8 cellular contexts compared by ENCODE assay signal in genomic region chr12:69254046-69254445, GRCh38. TPM values are rescaled to one million over a fixed set of nuclear protein-coding genes. Genes with fewer than 3 reads are reported as not detected.
DNase-seq lines count a peak whose midpoint lies in the region; ATAC-seq, FAIRE-seq and TF ChIP-seq lines count a peak whose summit lies in the region.

No MANE protein-coding gene starts in this region.

- POLR2A ChIA-PET in Caco-2 (lab: Charles Lee) = interaction anchor here (1.0 kb wide), 1 partner anchor 79 kb away, joined by 3 read pairs; no protein-coding TSS in a partner anchor
- POLR2A ChIA-PET in endothelial cell of umbilical vein (lab: Charles Lee) = no interaction called here

- H3K4me3 Mint-ChIP-seq in Caco-2 (ENCODE audit: unreplicated experiment) = no peak overlapping the region
- H3K4me3 Mint-ChIP-seq in natural killer cell treated with Interleukin-12 subunit alpha and Interleukin-12 subunit beta and Interleukin-15 and Interleukin-18, amount 100 ng/mL, for 72 hours = no peak overlapping the region

- peaks cover 59% of the 10 kb centered on the region for H3K79me2 ChIP-seq in endothelial cell of umbilical vein (ENCODE audit: control insufficient read depth, insufficient read depth, low read length)

- BruUV-seq in Caco-2 (replicated peaks; lab: Mats Ljungman, UMichigan) (no TSS peak), endothelial cell of umbilical vein (replicated peaks; lab: Mats Ljungman, UMichigan) (no TSS peak)

- H3K36me3 Mint-ChIP-seq in Caco-2 (ENCODE audit: insufficient read depth, unreplicated experiment) = peaks cover 69% of the 10 kb centered on the region
- H3K36me3 Mint-ChIP-seq in natural killer cell treated with Interleukin-12 subunit alpha and Interleukin-12 subunit beta and Interleukin-15 and Interleukin-18, amount 100 ng/mL, for 72 hours = peaks cover 12% of the 10 kb centered on the region

- H3K27me3 ChIP-seq in Caco-2 (replicated peaks; ENCODE audit: control insufficient read depth, insufficient read depth, low read length) = no peaks in the 10 kb centered on the region
- no peaks in the 10 kb centered on the region for H3K27me3 ChIP-seq in endothelial cell of umbilical vein (ENCODE audit: control insufficient read depth in 2 of 2, insufficient read depth in 2 of 2, low read length in 2 of 2)

- H4K20me1 ChIP-seq in endothelial cell of umbilical vein (replicated peaks; ENCODE audit: control insufficient read depth, extremely low read depth, insufficient read depth, low read length) = peaks cover 6% of the 10 kb centered on the region

- no peaks in the 10 kb centered on the region for H3K9me1 ChIP-seq in endothelial cell of umbilical vein (replicated peaks; ENCODE audit: control insufficient read depth, extremely low read depth, insufficient read depth, low read length)

- H3K27ac Mint-ChIP-seq in Caco-2 (ENCODE audit: unreplicated experiment) = no peak overlapping the region
- no peak overlapping the region for H3K27ac Mint-ChIP-seq in natural killer cell treated with Interleukin-12 subunit alpha and Interleukin-12 subunit beta and Interleukin-15 and Interleukin-18, amount 100 ng/mL, for 72 hours

- no peak overlapping the region for H3K4me2 ChIP-seq in endothelial cell of umbilical vein (ENCODE audit: insufficient read depth, low read length)

- no peak overlapping the region for H3K9ac ChIP-seq in endothelial cell of umbilical vein (replicated peaks; ENCODE audit: extremely low read depth, insufficient read depth, low read length)

- H3K4me1 Mint-ChIP-seq in Caco-2 (ENCODE audit: low read depth, unreplicated experiment) = peaks cover 17% of the 10 kb centered on the region
- peaks cover 25 to 40% of the 10 kb centered on the region in 2 donors for H3K4me1 Mint-ChIP-seq in natural killer cell treated with Interleukin-12 subunit alpha and Interleukin-12 subunit beta and Interleukin-15 and Interleukin-18, amount 100 ng/mL, for 72 hours (ENCODE audit: low read depth in 2 of 2)

- FAIRE-seq in endothelial cell of umbilical vein (lab: Jason Lieb, UNC) = peak; percentile 69

- H3K9me3 Mint-ChIP-seq in Caco-2 (ENCODE audit: unreplicated experiment) = no peaks in the 10 kb centered on the region
- H3K9me3 Mint-ChIP-seq in natural killer cell treated with Interleukin-12 subunit alpha and Interleukin-12 subunit beta and Interleukin-15 and Interleukin-18, amount 100 ng/mL, for 72 hours = no peaks in the 10 kb centered on the region

- TF ChIP-seq CTCF in Caco-2 (IDR thresholded peaks at IDR 0.05; ENCODE audit: insufficient read depth in 1 of 2, low read depth in 1 of 2, low read length in 1 of 2, severe bottlenecking in 1 of 2, unreplicated experiment in 1 of 2) = peak; percentile 55
- TF ChIP-seq CTCF in endothelial cell of umbilical vein (IDR thresholded peaks at IDR 0.05; ENCODE audit: extremely low read depth in 1 of 2, insufficient read depth in 1 of 2, low read depth in 1 of 2, low read length in 2 of 2) = peak; percentile 45 to 50

- no peak overlapping the region for H3K4me3 ChIP-seq in Caco-2 (ENCODE audit: low read depth, low read length)
- H3K4me3 ChIP-seq in endothelial cell of umbilical vein (replicated peaks in 1 of 3; ENCODE audit: insufficient read depth in 1 of 3, low read depth in 1 of 3, low read length in 3 of 3) = no peak overlapping the region

- ATAC-seq in GM18858 (IDR thresholded peaks at IDR 0.05; ENCODE audit: unreplicated experiment) (peak; percentile 53), HG03442 (IDR thresholded peaks at IDR 0.05; ENCODE audit: unreplicated experiment) (peak; percentile 69)
- ATAC-seq in natural killer cell treated with Interleukin-12 subunit alpha and Interleukin-12 subunit beta and Interleukin-15 and Interleukin-18, amount 100 ng/mL, for 72 hours = peak; percentile 62 to 68

- peak overlapping the region; percentile 71 for H3K27ac ChIP-seq in endothelial cell of umbilical vein (ENCODE audit: insufficient read depth, low read depth, low read length)

- H3K36me3 ChIP-seq in Caco-2 (ENCODE audit: control insufficient read depth, insufficient read depth, low read length) = peaks cover 3% of the 10 kb centered on the region
- H3K36me3 ChIP-seq in endothelial cell of umbilical vein (ENCODE audit: control insufficient read depth in 2 of 2, extremely low read depth in 1 of 2, insufficient read depth in 2 of 2, low read length in 2 of 2) = peaks cover 5 to 19% of the 10 kb centered on the region in 2 experiments

- DNase-seq in Caco-2 (peak in 1 of 2 experiments; percentile 43), RPMI8226 (peak; percentile 53), endothelial cell of umbilical vein (ENCODE audit: low read depth, low spot score) (peak; percentile 84), NCI-H1105 (lab: John Stamatoyannopoulos, UW) (no peak), COLO668 (lab: John Stamatoyannopoulos, UW; ENCODE audit: unreplicated experiment) (no peak)
- DNase-seq in natural killer cell treated with Interleukin-12 subunit alpha and Interleukin-12 subunit beta and Interleukin-15 and Interleukin-18, amount 100 ng/mL, for 72 hours (ENCODE audit: low spot score) = no peak

- no peak overlapping the region for H2AFZ ChIP-seq in endothelial cell of umbilical vein (ENCODE audit: low read depth, low read length)

- dilution Hi-C loops in endothelial cell of umbilical vein (cut with MboI; ENCODE audit: extremely low pct_ligation_motif_present, low sequenced_read_pairs) = no loop called here

- H3K27me3 Mint-ChIP-seq in Caco-2 (ENCODE audit: insufficient read depth, unreplicated experiment) = no peaks in the 10 kb centered on the region
- H3K27me3 Mint-ChIP-seq in natural killer cell treated with Interleukin-12 subunit alpha and Interleukin-12 subunit beta and Interleukin-15 and Interleukin-18, amount 100 ng/mL, for 72 hours = no peaks in the 10 kb centered on the region

- no peaks in the 10 kb centered on the region for H3K4me1 ChIP-seq in Caco-2
- H3K4me1 ChIP-seq in endothelial cell of umbilical vein (ENCODE audit: control insufficient read depth, extremely low read depth, insufficient read depth, low read length) = peaks cover 5% of the 10 kb centered on the region

- intact Hi-C loops in Caco-2 (cut with micrococcal nuclease; ENCODE audit: unreplicated experiment) (loop anchor here (1.0 kb wide), 1 partner anchor 100 kb away; no protein-coding TSS in a partner anchor), endothelial cell of umbilical vein (cut with micrococcal nuclease) (loop anchor here (1.0 kb wide), 2 partner anchors 100 to 390 kb away; no protein-coding TSS in a partner anchor)

- CTCF ChIA-PET in Caco-2 (lab: Charles Lee) = interaction anchor here (0.5 to 1.4 kb wide), 4 partner anchors 55 to 412 kb away, joined by 3 to 6 read pairs (median 3); no protein-coding TSS in a partner anchor
- CTCF ChIA-PET in endothelial cell of umbilical vein (lab: Charles Lee) = interaction anchor here (0.6 to 3.9 kb wide), 20 partner anchors 11 to 1213 kb away, joined by 3 to 75 read pairs (median 4); no protein-coding TSS in a partner anchor

- H3K9me3 ChIP-seq in Caco-2 (no peaks in the 10 kb centered on the region), endothelial cell of umbilical vein (replicated peaks; ENCODE audit: control insufficient read depth, insufficient read depth, low read length) (no peaks in the 10 kb centered on the region)

- TF ChIP-seq POLR2A in endothelial cell of umbilical vein (IDR thresholded peaks at IDR 0.05; ENCODE audit: low read depth, low read length) = no peak

TF ChIP-seq in endothelial cell of umbilical vein, 7 proteins besides CTCF, POLR2A, EP300 and RAD21:
- no peak for TF ChIP-seq POLR2AphosphoS5 (IDR thresholded peaks at IDR 0.05; ENCODE audit: insufficient read depth, low read depth, low read length)

RNA-seq across cellular contexts. Expression of gene CPSF6, which starts 14.7 kb away (rescaled TPM):
- total RNA-seq in Caco-2 (2022) (118 and 124 TPM in 2 replicates), endothelial cell of umbilical vein (86.2 and 91.7 TPM in 2 replicates)
- 53.8 and 55.8 TPM in 2 replicates for polyA plus RNA-seq in endothelial cell of umbilical vein
- polyA plus RNA-seq in endothelial cell of umbilical vein (2011; cell fraction: cytosol; rRNA removed) = 39.1 and 41.8 TPM in 2 replicates
- 65.2 and 82.8 TPM in 2 replicates for polyA plus RNA-seq in endothelial cell of umbilical vein (2011; cell fraction: nucleus; rRNA removed)
- polyA plus RNA-seq in endothelial cell of umbilical vein (2012) = 72.0 and 120 TPM in 2 replicates
- 66.2 and 72.7 TPM in 2 replicates for polyA minus RNA-seq in endothelial cell of umbilical vein
- polyA minus RNA-seq in endothelial cell of umbilical vein (2011; cell fraction: cytosol; rRNA and poly(A)+ RNA removed) = 52.5 TPM
- polyA minus RNA-seq in endothelial cell of umbilical vein (2011; cell fraction: nucleus; rRNA and poly(A)+ RNA removed) = 75.4 and 77.7 TPM in 2 replicates
- total RNA-seq in natural killer cell treated with Interleukin-12 subunit alpha and Interleukin-12 subunit beta and Interleukin-15 and Interleukin-18, amount 100 ng/mL, for 72 hours = 100 to 1,000 TPM in 1 of 2 donors, 10 to 100 TPM in 1; 84.3 to 101 TPM

Comparison
In these comparisons a context has a peak if more than half of its experiments do, and no peak if none do; other contexts are left out.
1. DNase-seq: peak in RPMI8226 (single experiment) and endothelial cell of umbilical vein (single experiment); none in natural killer cell treated with Interleukin-12 subunit alpha and Interleukin-12 subunit beta and Interleukin-15 and Interleukin-18, amount 100 ng/mL, for 72 hours (single experiment), NCI-H1105 (single experiment) and COLO668 (single experiment).
2. Peak in every context shown above with its lines, with median percentiles within 50 percentile points of each other: ATAC-seq.